ENCODE assay signal across 40 cellular contexts in genomic region chrX:119036369-119037029, GRCh38. TPM values are rescaled to one million over a fixed set of nuclear protein-coding genes. Genes with fewer than 3 reads are reported as not detected.
"Had no signal": no experiment of that assay in that cellular context is flagged by ENCODE, and none has a peak within 500 bp of the region (broad histone marks: within the 10 kb centered on the region; RNA-seq: fewer than 3 reads in every experiment).

No MANE protein-coding gene starts in this region.

- H3K27ac ChIP-seq: ascending aorta, coronary artery, dorsolateral prefrontal cortex, gastroesophageal sphincter, neutrophil, suprapubic skin, tibial artery, upper lobe of right lung, WERI-Rb-1 had no signal

- H3K4me1 ChIP-seq: ascending aorta, upper lobe of right lung had no signal

- H3K27ac Mint-ChIP-seq: activated naive CD4-positive, alpha-beta T cell treated with anti-CD3 and anti-CD28 coated beads for 36 hours; activated naive CD8-positive, alpha-beta T cell treated with anti-CD3 and anti-CD28 coated beads for 36 hours; brain; immature natural killer cell; mesothelial cell of epicardium; nephron progenitor cell; stimulated activated effector memory CD8-positive, alpha-beta T cell treated with anti-CD3 and anti-CD28 coated beads, Interleukin-12 subunit alpha, Interleukin-12 subunit beta, amount 100 ng/mL, for 72 hours; stimulated activated naive CD8-positive, alpha-beta T cell treated with anti-CD3 and anti-CD28 coated beads, Interleukin-15, Interleukin-2, amounts not matched to agents 100 ng/mL and 50 ng/mL, for 24 hours had no signal

- H3K27me3 ChIP-seq: ascending aorta, gastroesophageal sphincter, neutrophil, suprapubic skin, tibial artery, upper lobe of right lung had no signal

- H3K36me3 Mint-ChIP-seq: activated naive CD8-positive, alpha-beta T cell treated with anti-CD3 and anti-CD28 coated beads for 36 hours; brain; immature natural killer cell; mesothelial cell of epicardium; stimulated activated effector memory CD8-positive, alpha-beta T cell treated with anti-CD3 and anti-CD28 coated beads, Interleukin-12 subunit alpha, Interleukin-12 subunit beta, amount 100 ng/mL, for 72 hours had no signal

- H3K36me3 ChIP-seq: ascending aorta, gastroesophageal sphincter, neutrophil, suprapubic skin, tibial artery, upper lobe of right lung, WERI-Rb-1 had no signal

- DNase-seq: activated CD4-positive, alpha-beta T cell treated with anti-CD3 and anti-CD28 coated beads for 48 hours; activated CD4-positive, alpha-beta T cell treated with anti-CD3 and anti-CD28 coated beads, Interleukin-2, amount 50 U/mL, for 48 hours; activated CD8-positive, alpha-beta memory T cell treated with anti-CD3 and anti-CD28 coated beads for 24 hours; activated effector memory CD4-positive, alpha-beta T cell treated with Interleukin-2 at 50 U/mL for 16 hours; activated naive CD4-positive, alpha-beta T cell treated with anti-CD3 and anti-CD28 coated beads for 36 hours; activated naive CD8-positive, alpha-beta T cell treated with anti-CD3 and anti-CD28 coated beads for 36 hours; dorsolateral prefrontal cortex; effector memory CD4-positive, alpha-beta T cell; erythroblast; head of caudate nucleus; hypothalamus; immature natural killer cell; kidney; left colon; naive B cell; nephron progenitor cell; small intestine; stimulated activated CD4-positive, alpha-beta T cell treated with anti-CD3 and anti-CD28 coated beads, Interleukin-4, amount 100 ng/mL, for 24 hours; T1000; tibial artery; upper lobe of right lung; WERI-Rb-1 had no signal

- H3K9me3 ChIP-seq: ascending aorta, gastroesophageal sphincter, neutrophil, suprapubic skin, tibial artery, upper lobe of right lung had no signal

- H3K4me1 Mint-ChIP-seq: activated naive CD8-positive, alpha-beta T cell treated with anti-CD3 and anti-CD28 coated beads for 36 hours; brain; immature natural killer cell; mesothelial cell of epicardium; naive B cell; stimulated activated effector memory CD8-positive, alpha-beta T cell treated with anti-CD3 and anti-CD28 coated beads, Interleukin-12 subunit alpha, Interleukin-12 subunit beta, amount 100 ng/mL, for 72 hours had no signal

- ATAC-seq: activated CD4-positive, CD25-positive, alpha-beta regulatory T cell treated with anti-CD3 and anti-CD28 coated beads, Interleukin-2, amount 50 U/mL, for 24 hours; gastroesophageal sphincter; left colon; sciatic nerve; stimulated activated effector memory CD8-positive, alpha-beta T cell treated with anti-CD3 and anti-CD28 coated beads, Interleukin-12 subunit alpha, Interleukin-12 subunit beta, amount 100 ng/mL, for 72 hours; upper lobe of right lung had no signal

- H3K4me3 ChIP-seq: ascending aorta, coronary artery, dorsolateral prefrontal cortex, gastroesophageal sphincter, suprapubic skin, tibial artery, upper lobe of right lung had no signal

- H3K9me3 Mint-ChIP-seq: stimulated activated naive CD8-positive, alpha-beta T cell treated with anti-CD3 and anti-CD28 coated beads, Interleukin-15, Interleukin-2, amounts not matched to agents 100 ng/mL and 50 ng/mL, for 24 hours had no signal

- H3K4me3 Mint-ChIP-seq: activated naive CD4-positive, alpha-beta T cell treated with anti-CD3 and anti-CD28 coated beads for 36 hours; activated naive CD8-positive, alpha-beta T cell treated with anti-CD3 and anti-CD28 coated beads for 36 hours; brain; immature natural killer cell; mesothelial cell of epicardium; naive B cell; nephron progenitor cell; stimulated activated effector memory CD8-positive, alpha-beta T cell treated with anti-CD3 and anti-CD28 coated beads, Interleukin-12 subunit alpha, Interleukin-12 subunit beta, amount 100 ng/mL, for 72 hours; stimulated activated naive CD8-positive, alpha-beta T cell treated with anti-CD3 and anti-CD28 coated beads, Interleukin-15, Interleukin-2, amounts not matched to agents 100 ng/mL and 50 ng/mL, for 24 hours had no signal

RNA-seq across cellular contexts. Expression of gene CT47C1, which starts 36.3 kb away (rescaled TPM):
- total RNA-seq: activated naive CD4-positive, alpha-beta T cell treated with anti-CD3 and anti-CD28 coated beads for 36 hours; activated naive CD8-positive, alpha-beta T cell treated with anti-CD3 and anti-CD28 coated beads for 36 hours; ascending aorta; cardiac septum; cerebellum; dorsolateral prefrontal cortex; fibroblast of villous mesenchyme; gastroesophageal sphincter; kidney; left colon; lower leg skin; mesothelial cell of epicardium; osteocyte; posterior vena cava; renal cortical epithelial cell; sciatic nerve; suprapubic skin; upper lobe of right lung had no signal
- polyA plus RNA-seq: immature natural killer cell, small intestine had no signal
